ENCODE assay signal across 22 cellular contexts in genomic region chr3:84567796-84568195, GRCh38.
"Had no signal": no experiment of that assay in that cellular context is flagged by ENCODE, and none has a peak within 500 bp of the region (broad histone marks: within the 10 kb centered on the region; RNA-seq: fewer than 3 reads in every experiment).

No MANE protein-coding gene starts in this region.

- DNase-seq: IMR-90, Karpas-422, KG1, MM.1S, NCI-H1092 treated with DMSO at 0.1 percent for 48 hours, NCI-H1436, NCI-H187, NCI-H2029, NCI-H2081 treated with DMSO at 0.1 percent for 48 hours, NCI-H2171, NCI-H226, NCI-H446, NCI-H510A, NCI-H524 treated with DMSO at 0.1 percent for 48 hours, NCI-H69, NCI-H774, PC-3, SHP77 had no signal

- H3K4me3 ChIP-seq: SK-N-MC had no signal

- ATAC-seq: HepG2, Panc1, PC-3 had no signal

- H3K27ac ChIP-seq: RWPE1, SK-N-MC had no signal
